Comparison of ENCODE assay signal across 16 cellular contexts in the genomic region with DNA sequence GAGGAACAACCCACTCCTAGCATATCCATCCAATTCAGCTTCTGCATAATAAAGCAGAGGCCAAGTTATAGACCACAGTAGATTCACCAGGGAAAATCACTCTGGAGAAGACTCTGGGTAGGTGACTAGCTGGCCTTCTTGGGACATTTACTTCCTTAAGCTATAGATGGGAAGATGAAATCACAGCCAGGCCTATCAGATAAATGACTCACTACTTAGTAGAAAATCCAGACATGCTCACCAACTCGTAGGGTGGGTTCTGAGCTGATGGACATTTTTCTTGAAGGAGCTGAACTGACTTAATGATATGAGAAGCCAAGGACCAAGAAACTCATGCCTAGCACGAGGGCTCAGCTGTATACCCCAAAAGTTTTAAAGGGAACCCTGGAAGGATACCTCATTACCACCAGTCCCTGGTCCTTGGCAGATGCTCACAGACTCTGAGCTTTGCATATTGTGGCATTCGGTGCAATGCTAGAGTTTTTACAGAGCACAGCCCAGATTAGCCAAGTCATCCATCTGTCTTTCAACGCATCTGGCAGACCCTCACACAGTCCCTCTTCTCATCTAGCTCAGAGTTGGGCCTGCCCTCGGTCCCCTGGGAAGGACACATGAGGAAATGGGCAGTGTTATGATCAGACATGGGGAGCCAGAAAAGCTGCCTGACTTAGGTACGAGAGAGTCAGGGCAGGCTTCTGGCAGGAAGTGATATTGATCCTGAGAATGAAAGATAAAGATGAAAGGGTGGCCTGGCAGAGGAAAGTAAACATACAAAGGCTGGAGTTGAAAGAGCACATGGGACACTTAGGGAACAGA. TPM values are rescaled to one million over a fixed set of nuclear protein-coding genes. Genes with fewer than 3 reads are reported as not detected.
DNase-seq lines count a peak whose midpoint lies in the region; ATAC-seq and TF ChIP-seq lines count a peak whose summit lies in the region.
"Had no signal": no experiment of that assay in that cellular context is flagged by ENCODE, and none has a peak within 500 bp of the region (broad histone marks: within the 10 kb centered on the region; RNA-seq: fewer than 3 reads in every experiment).

No MANE protein-coding gene starts in this region.

- no peak for ATAC-seq in HG03280 (IDR thresholded peaks at IDR 0.05; ENCODE audit: unreplicated experiment)
- no peak for ATAC-seq in GM18511 (IDR thresholded peaks at IDR 0.05; ENCODE audit: unreplicated experiment)
- ATAC-seq: psoas muscle, Right ventricle myocardium inferior had no signal

- CTCF ChIA-PET in Calu3 (lab: Charles Lee): interaction anchor here (0.9 to 1.4 kb wide), 4 partner anchors 11 to 407 kb away, joined by 3 to 10 read pairs (median 4); no protein-coding TSS in a partner anchor

- BruUV-seq in Calu3 (replicated peaks; lab: Mats Ljungman, UMichigan): no TSS peak

- TF ChIP-seq CTCF in Calu3 (IDR thresholded peaks at IDR 0.05; ENCODE audit: unreplicated experiment) (no peak), NB4 (IDR thresholded peaks at IDR 0.05; ENCODE audit: low read depth, low read length) (no peak), chondrocyte (IDR thresholded peaks at IDR 0.05) (no peak), WERI-Rb-1 (IDR thresholded peaks at IDR 0.05; ENCODE audit: low read depth, low read length) (no peak)

- H3K27ac Mint-ChIP-seq in Calu3 (ENCODE audit: unreplicated experiment) (peak overlapping the region; percentile 59), chondrocyte (ENCODE audit: unreplicated experiment) (no peak overlapping the region)

- H3K27me3 Mint-ChIP-seq in Calu3 (ENCODE audit: unreplicated experiment): peaks cover 27% of the 10 kb centered on the region
- H3K27me3 Mint-ChIP-seq in chondrocyte (ENCODE audit: low read depth): peaks cover 9% of the 10 kb centered on the region

- H3K4me3 ChIP-seq in NB4 (ENCODE audit: low read depth, low read length) (no peak overlapping the region), WERI-Rb-1 (ENCODE audit: low read depth, low read length) (no peak overlapping the region)
- H3K4me3 ChIP-seq: psoas muscle, thoracic aorta had no signal

- no peak overlapping the region for H3K4me3 Mint-ChIP-seq in Calu3 (ENCODE audit: low read depth, unreplicated experiment)
- H3K4me3 Mint-ChIP-seq in chondrocyte (ENCODE audit: unreplicated experiment): no peak overlapping the region

- no peaks in the 10 kb centered on the region for H3K27me3 ChIP-seq in WERI-Rb-1 (ENCODE audit: insufficient read depth, low read depth, severe bottlenecking)

- H3K36me3 Mint-ChIP-seq in Calu3 (ENCODE audit: insufficient read depth, unreplicated experiment) (no peaks in the 10 kb centered on the region), chondrocyte (ENCODE audit: low read depth) (no peaks in the 10 kb centered on the region)

- peaks cover 8% of the 10 kb centered on the region for H3K36me3 ChIP-seq in WERI-Rb-1
- H3K36me3 ChIP-seq: thoracic aorta had no signal

- H3K9me3 ChIP-seq in WERI-Rb-1 (ENCODE audit: severe bottlenecking): no peaks in the 10 kb centered on the region
- H3K9me3 ChIP-seq: psoas muscle, thoracic aorta had no signal

- no peak overlapping the region for H3K27ac ChIP-seq in WERI-Rb-1
- H3K27ac ChIP-seq: psoas muscle, thoracic aorta had no signal

- intact Hi-C loops in Calu3 (cut with micrococcal nuclease; ENCODE audit: unreplicated experiment): loop anchor here (1.0 kb wide), 1 partner anchor 47 kb away; no protein-coding TSS in a partner anchor

- DNase-seq in Calu3 (no peak), NB4 (ENCODE audit: low read depth) (peak; percentile 45), chondrocyte (ENCODE audit: low spot score) (peak; percentile 38), mucosa of gallbladder (ENCODE audit: low spot score) (peak; percentile 38), WERI-Rb-1 (no peak)
- DNase-seq: activated naive CD4-positive, alpha-beta T cell treated with anti-CD3 and anti-CD28 coated beads, Interleukin-2, amount 50 U/mL, for 16 hours; C1 segment of cervical spinal cord; central memory CD4-positive, alpha-beta T cell; T1000 had no signal

- H3K9me3 Mint-ChIP-seq in Calu3 (ENCODE audit: low read depth, unreplicated experiment) (no peaks in the 10 kb centered on the region), chondrocyte (ENCODE audit: low read depth) (no peaks in the 10 kb centered on the region)

- no peak for TF ChIP-seq POLR2A in NB4 (IDR thresholded peaks at IDR 0.05; ENCODE audit: extremely low read depth, insufficient read length)

- H3K4me1 Mint-ChIP-seq in Calu3 (ENCODE audit: low read depth, unreplicated experiment) (peaks cover 29% of the 10 kb centered on the region), chondrocyte (ENCODE audit: low read depth) (no peaks in the 10 kb centered on the region)

RNA-seq across cellular contexts. Expression of gene ACSL6, which starts 15.0 kb away (rescaled TPM):
- 0.24 and 0.86 TPM in 2 replicates for total RNA-seq in Calu3 (2022)
- total RNA-seq in chondrocyte: not detected in 3 replicates
- 1.5 TPM for total RNA-seq in mucosa of gallbladder

RNA-seq across cellular contexts. Expression of gene MEIKIN, which starts 51.0 kb away (rescaled TPM):
- not detected in 2 replicates for total RNA-seq in Calu3 (2022)
- not detected in 3 replicates for total RNA-seq in chondrocyte
- total RNA-seq in mucosa of gallbladder: not detected
- total RNA-seq: kidney epithelial cell, myocyte, Right ventricle myocardium inferior, thoracic aorta had no signal

Comparison
In these comparisons a context has a peak if more than half of its experiments do, and no peak if none do; other contexts are left out.
1. DNase-seq: peak in NB4 (single experiment), chondrocyte (single experiment) and mucosa of gallbladder (single experiment); none in Calu3 (single experiment) and WERI-Rb-1 (single experiment).